Comparison of ENCODE assay signal across 9 cellular contexts in genomic region chr15:92654662-92655061, GRCh38. TPM values are rescaled to one million over a fixed set of nuclear protein-coding genes. Genes with fewer than 3 reads are reported as not detected.
DNase-seq lines count a peak whose midpoint lies in the region; ATAC-seq, FAIRE-seq and TF ChIP-seq lines count a peak whose summit lies in the region.
"Had no signal": no experiment of that assay in that cellular context is flagged by ENCODE, and none has a peak within 500 bp of the region (broad histone marks: within the 10 kb centered on the region; RNA-seq: fewer than 3 reads in every experiment).

No MANE protein-coding gene starts in this region.

- H3K4me1 ChIP-seq in GM23248 (ENCODE audit: insufficient read depth) (no peaks in the 10 kb centered on the region), breast epithelium (no peaks in the 10 kb centered on the region)

- no peaks in the 10 kb centered on the region for H3F3A ChIP-seq in GM23248 (ENCODE audit: insufficient read depth)
- H3F3A ChIP-seq in neural cell (ENCODE audit: insufficient read depth, low read length, poor library complexity, severe bottlenecking) = peaks cover 2% of the 10 kb centered on the region

- DNase-seq in BJ (ENCODE audit: low read depth) = no peak
- DNase-seq in GM23248 = no peak
- DNase-seq in breast epithelium (ENCODE audit: low spot score in 2 of 2) = no peak
- no peak for DNase-seq in HPDE6-E6E7 (ENCODE audit: extremely low spot score)
- no peak for DNase-seq in SW 1271 (lab: John Stamatoyannopoulos, UW)
- DNase-seq in HTR-8/SVneo (ENCODE audit: insufficient read length, low spot score) = no peak

- H3K79me2 ChIP-seq in GM23248 (ENCODE audit: insufficient read depth) (no peaks in the 10 kb centered on the region), neural cell (replicated peaks; ENCODE audit: insufficient read depth, low read length) (peaks cover 2% of the 10 kb centered on the region)

- peak overlapping the region; percentile 70 for H3K4me2 ChIP-seq in GM23248 (ENCODE audit: unreplicated experiment)
- peak overlapping the region; percentile 37 for H3K4me2 ChIP-seq in neural cell (ENCODE audit: low read length)

- H2AFZ ChIP-seq in GM23248 = no peak overlapping the region
- peak overlapping the region; percentile 10 for H2AFZ ChIP-seq in neural cell (ENCODE audit: low read depth, low read length)

- WGBS in GM23248 (ENCODE audit: low coverage in 1 of 2, low lambda C conversion rate in 2 of 2, missing lambda C conversion rate in 2 of 2), 2 experiments = 58 to 63% methylated on average over 7 of the region's 7 CpGs

- TF ChIP-seq EP300 in neural cell (conservative IDR thresholded peaks at IDR 0.05; ENCODE audit: poor library complexity, severe bottlenecking) = no peak

- no peak overlapping the region for H3K27ac ChIP-seq in GM23248
- peak overlapping the region; percentile 39 to 82 for H3K27ac ChIP-seq in breast epithelium
- H3K27ac ChIP-seq in neural cell (ENCODE audit: low read length) = peak overlapping the region; percentile 63

- in situ Hi-C loops in GM23248 (cut with MboI) = no loop called here

- no peaks in the 10 kb centered on the region for H3K9me3 ChIP-seq in GM23248 (ENCODE audit: low read depth)
- no peaks in the 10 kb centered on the region for H3K9me3 ChIP-seq in breast epithelium
- peaks cover 9% of the 10 kb centered on the region for H3K9me3 ChIP-seq in neural cell (ENCODE audit: low read length)

- no peak for TF ChIP-seq CTCF in BJ (IDR thresholded peaks at IDR 0.05; ENCODE audit: insufficient read depth, low read depth, low read length)
- TF ChIP-seq CTCF in breast epithelium (IDR thresholded peaks at IDR 0.05) = no peak
- no peak for TF ChIP-seq CTCF in neural cell (IDR thresholded peaks at IDR 0.05; ENCODE audit: poor library complexity, severe bottlenecking)

- H3K9me2 ChIP-seq in GM23248 (ENCODE audit: insufficient read depth) (no peaks in the 10 kb centered on the region), neural cell (ENCODE audit: insufficient read depth, low read length) (no peaks in the 10 kb centered on the region)

- ATAC-seq in HG02938 (IDR thresholded peaks at IDR 0.05; ENCODE audit: unreplicated experiment) = no peak
- ATAC-seq: HCT116 had no signal

- H3K4me3 ChIP-seq in BJ (ENCODE audit: low read depth, low read length) = peak overlapping the region; percentile 55
- H3K4me3 ChIP-seq in GM23248 = peak overlapping the region; percentile 63; the same call in 1 of the 2 replicates
- H3K4me3 ChIP-seq in breast epithelium = peak overlapping the region; percentile 52 to 86 (median 63)
- peak overlapping the region; percentile 69 for H3K4me3 ChIP-seq in neural cell (ENCODE audit: low read length)

- CTCF ChIA-PET in BJ (lab: Yijun Ruan, JAX) = interaction anchor here (1.0 kb wide), 1 partner anchor 10 kb away, joined by 3 read pairs; no protein-coding TSS in a partner anchor

- H4K20me1 ChIP-seq in GM23248 (ENCODE audit: insufficient read depth) = no peaks in the 10 kb centered on the region
- no peaks in the 10 kb centered on the region for H4K20me1 ChIP-seq in neural cell (ENCODE audit: insufficient read depth)

- TF ChIP-seq POLR2A in breast epithelium (IDR thresholded peaks at IDR 0.05) = no peak

- TF ChIP-seq RAD21 in neural cell (conservative IDR thresholded peaks at IDR 0.05) = no peak

- H3K9ac ChIP-seq in GM23248 = no peak overlapping the region
- peak overlapping the region; percentile 77 for H3K9ac ChIP-seq in neural cell (ENCODE audit: low read length)

- POLR2A ChIA-PET in BJ (lab: Charles Lee) = no interaction called here

- intact Hi-C loops in breast epithelium (cut with DNase I; ENCODE audit: low total_unique reads) = loop anchor here (2.0 kb wide), 1 partner anchor 74 kb away; no protein-coding TSS in a partner anchor

- no peak for FAIRE-seq in HTR-8/SVneo (lab: Jason Lieb, UNC)

- H3K36me3 ChIP-seq in BJ (ENCODE audit: control insufficient read depth, insufficient read depth, low read length) = no peaks in the 10 kb centered on the region
- no peaks in the 10 kb centered on the region for H3K36me3 ChIP-seq in GM23248 (ENCODE audit: low read depth)
- no peaks in the 10 kb centered on the region for H3K36me3 ChIP-seq in breast epithelium
- no peaks in the 10 kb centered on the region for H3K36me3 ChIP-seq in neural cell (ENCODE audit: insufficient read depth, low read length)

- peaks cover 6% of the 10 kb centered on the region for H3K27me3 ChIP-seq in BJ (ENCODE audit: control insufficient read depth, insufficient read depth, low read length)
- peaks cover 5% of the 10 kb centered on the region; the same call in 1 of the 2 replicates for H3K27me3 ChIP-seq in GM23248 (replicated peaks; ENCODE audit: insufficient read depth)
- H3K27me3 ChIP-seq in breast epithelium = no peaks in the 10 kb centered on the region
- H3K27me3 ChIP-seq in neural cell (ENCODE audit: insufficient read depth, low read depth, low read length) = no peaks in the 10 kb centered on the region

TF ChIP-seq in neural cell, 6 proteins besides CTCF, POLR2A, EP300 and RAD21:
- TF ChIP-seq POLR2AphosphoS5 (IDR thresholded peaks at IDR 0.05) = no peak
- TF ChIP-seq, protein P1, sequence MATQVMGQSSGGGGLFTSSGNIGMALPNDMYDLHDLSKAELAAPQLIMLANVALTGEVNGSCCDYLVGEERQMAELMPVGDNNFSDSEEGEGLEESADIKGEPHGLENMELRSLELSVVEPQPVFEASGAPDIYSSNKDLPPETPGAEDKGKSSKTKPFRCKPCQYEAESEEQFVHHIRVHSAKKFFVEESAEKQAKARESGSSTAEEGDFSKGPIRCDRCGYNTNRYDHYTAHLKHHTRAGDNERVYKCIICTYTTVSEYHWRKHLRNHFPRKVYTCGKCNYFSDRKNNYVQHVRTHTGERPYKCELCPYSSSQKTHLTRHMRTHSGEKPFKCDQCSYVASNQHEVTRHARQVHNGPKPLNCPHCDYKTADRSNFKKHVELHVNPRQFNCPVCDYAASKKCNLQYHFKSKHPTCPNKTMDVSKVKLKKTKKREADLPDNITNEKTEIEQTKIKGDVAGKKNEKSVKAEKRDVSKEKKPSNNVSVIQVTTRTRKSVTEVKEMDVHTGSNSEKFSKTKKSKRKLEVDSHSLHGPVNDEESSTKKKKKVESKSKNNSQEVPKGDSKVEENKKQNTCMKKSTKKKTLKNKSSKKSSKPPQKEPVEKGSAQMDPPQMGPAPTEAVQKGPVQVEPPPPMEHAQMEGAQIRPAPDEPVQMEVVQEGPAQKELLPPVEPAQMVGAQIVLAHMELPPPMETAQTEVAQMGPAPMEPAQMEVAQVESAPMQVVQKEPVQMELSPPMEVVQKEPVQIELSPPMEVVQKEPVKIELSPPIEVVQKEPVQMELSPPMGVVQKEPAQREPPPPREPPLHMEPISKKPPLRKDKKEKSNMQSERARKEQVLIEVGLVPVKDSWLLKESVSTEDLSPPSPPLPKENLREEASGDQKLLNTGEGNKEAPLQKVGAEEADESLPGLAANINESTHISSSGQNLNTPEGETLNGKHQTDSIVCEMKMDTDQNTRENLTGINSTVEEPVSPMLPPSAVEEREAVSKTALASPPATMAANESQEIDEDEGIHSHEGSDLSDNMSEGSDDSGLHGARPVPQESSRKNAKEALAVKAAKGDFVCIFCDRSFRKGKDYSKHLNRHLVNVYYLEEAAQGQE (IDR thresholded peaks at IDR 0.05; ENCODE audit: borderline replicate concordance) = no peak
- no peak for TF ChIP-seq EZH2 (IDR thresholded peaks at IDR 0.05; ENCODE audit: borderline replicate concordance, insufficient read depth, low read length, poor library complexity, severe bottlenecking)
- TF ChIP-seq SMC3 (conservative IDR thresholded peaks at IDR 0.05; ENCODE audit: poor library complexity) = no peak
- no peak for TF ChIP-seq MXI1 (conservative IDR thresholded peaks at IDR 0.05; ENCODE audit: poor library complexity, severe bottlenecking)
- no peak for TF ChIP-seq TAF1 (IDR thresholded peaks at IDR 0.05; ENCODE audit: low read depth)

RNA-seq across cellular contexts. Expression of gene FAM174B, which starts 0.9 kb away (rescaled TPM):
- polyA plus RNA-seq in BJ (2011; rRNA removed) = 5.1 and 5.8 TPM in 2 replicates
- 4.8 and 5.4 TPM in 2 replicates for polyA minus RNA-seq in BJ (2011; rRNA and poly(A)+ RNA removed)
- total RNA-seq in GM23248 (2014; rRNA removed; shearing (Covaris generic)) = 1.9 and 4.4 TPM in 2 replicates
- 1.8 and 3.1 TPM in 2 replicates for polyA plus RNA-seq in GM23248 (2016; fragmentation: Nextera tagmentation; extraction: Ambion mirVana)
- 10 to 100 TPM in 2 of 3 donors, 1 to 10 TPM in 1; 4.3 to 34.7 (median 20.6) TPM for total RNA-seq in breast epithelium
- polyA plus RNA-seq in neural cell = 7.0 and 20.1 TPM in 2 replicates
- 13.9 and 15.7 TPM in 2 replicates for polyA minus RNA-seq in neural cell
